ENCODE assay signal across 18 cellular contexts in genomic region chr5:151182976-151183375, GRCh38.
"Had no signal": no experiment of that assay in that cellular context is flagged by ENCODE, and none has a peak within 500 bp of the region (broad histone marks: within the 10 kb centered on the region; RNA-seq: fewer than 3 reads in every experiment).

No MANE protein-coding gene starts in this region.

- DNase-seq: effector CD4-positive, alpha-beta T cell; endodermal cell; erythroblast; foreskin melanocyte; heart left ventricle; hippocampal formation; kidney glomerular epithelial cell; mammary epithelial cell; naive thymus-derived CD4-positive, alpha-beta T cell; sigmoid colon; stimulated activated CD4-positive, alpha-beta T cell treated with anti-CD3 and anti-CD28 coated beads, Interleukin-2, amount 100 ng/mL, for 24 hours; stimulated activated CD4-positive, alpha-beta T cell treated with anti-CD3 and anti-CD28 coated beads, Interleukin-4, amount 100 ng/mL, for 4 hours; substantia nigra; transverse colon had no signal

- H3K27me3 ChIP-seq: heart left ventricle, sigmoid colon, transverse colon had no signal

- H3K4me1 ChIP-seq: transverse colon had no signal

- H3K9me3 ChIP-seq: heart left ventricle, sigmoid colon, thoracic aorta, transverse colon had no signal

- H3K4me3 ChIP-seq: coronary artery, heart left ventricle, sigmoid colon, skin epidermis, thoracic aorta, transverse colon had no signal

- FAIRE-seq: endothelial cell of umbilical vein had no signal

- ATAC-seq: heart left ventricle; naive thymus-derived CD4-positive, alpha-beta T cell had no signal

- H3K27ac ChIP-seq: coronary artery, heart left ventricle, sigmoid colon, skin epidermis, thoracic aorta, transverse colon had no signal
